In the genomic region with DNA sequence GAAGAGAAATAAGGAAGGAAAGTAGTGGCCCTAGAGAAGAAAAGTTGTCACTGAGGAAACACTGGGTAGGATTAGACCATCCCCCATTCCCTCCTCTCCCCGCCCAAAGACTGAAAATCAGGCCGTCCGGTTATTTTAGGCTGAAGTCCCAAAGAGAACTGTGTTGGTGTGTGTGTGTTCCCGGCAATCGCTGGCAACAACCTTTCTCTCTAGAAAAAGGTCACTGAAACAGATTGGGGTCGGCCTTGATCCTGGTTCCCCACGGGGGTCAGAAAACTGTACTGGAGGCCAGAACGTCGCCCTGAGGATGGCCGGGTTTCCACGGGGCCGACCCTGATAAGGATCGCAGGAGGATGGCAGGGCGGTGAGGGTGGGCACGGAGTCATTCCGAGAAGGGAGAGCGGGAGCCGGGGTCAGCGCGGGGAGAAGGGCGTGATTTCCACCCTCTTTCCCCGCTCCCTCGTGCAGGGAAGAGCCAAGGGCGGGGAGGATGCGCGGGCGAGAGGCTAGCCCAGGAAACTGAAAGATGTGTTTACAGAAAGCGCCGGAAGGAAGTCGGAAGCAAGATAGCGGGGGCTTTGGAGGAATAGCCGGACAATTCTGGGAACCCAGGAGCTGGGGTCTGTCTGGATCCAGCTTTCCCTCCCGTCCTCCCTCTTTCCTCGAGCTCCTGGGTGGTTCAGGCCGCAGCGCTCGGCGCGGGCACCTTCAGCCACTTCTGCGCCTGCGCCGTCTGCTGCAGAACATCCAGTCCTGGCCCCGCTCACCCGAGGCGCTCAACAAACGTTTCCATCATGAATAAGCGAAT, we compare ENCODE assay signal across 8 cellular contexts. TPM values are rescaled to one million over a fixed set of nuclear protein-coding genes. Genes with fewer than 3 reads are reported as not detected.
DNase-seq lines count a peak whose midpoint lies in the region; ATAC-seq and TF ChIP-seq lines count a peak whose summit lies in the region.

No MANE protein-coding gene starts in this region.

- H3K27ac ChIP-seq in coronary artery, result peak overlapping the region; percentile 73 to 83

- H3K4me3 Mint-ChIP-seq in progenitor cell of endocrine pancreas (ENCODE audit: low read depth), result no peak overlapping the region

- ATAC-seq in HG03521 (IDR thresholded peaks at IDR 0.05; ENCODE audit: unreplicated experiment), result peak; percentile 51

- no peaks in the 10 kb centered on the region for H3K27me3 ChIP-seq in mononuclear cell (ENCODE audit: insufficient read depth, low read length)

- H3K4me1 ChIP-seq in mononuclear cell (ENCODE audit: insufficient read depth, low read length), result peaks cover 28% of the 10 kb centered on the region

- no peaks in the 10 kb centered on the region for H3K9me3 ChIP-seq in mononuclear cell (ENCODE audit: low read depth, low read length)

- TF ChIP-seq CTCF in coronary artery (IDR thresholded peaks at IDR 0.05) (no peak), progenitor cell of endocrine pancreas (IDR thresholded peaks at IDR 0.05; ENCODE audit: unreplicated experiment) (no peak)

- peak; percentile 40 for DNase-seq in GM04504 (ENCODE audit: low read depth)
- DNase-seq in activated CD4-positive, alpha-beta T cell treated with anti-CD3 and anti-CD28 coated beads, Interleukin-2, amount 50 U/mL, for 24 hours (ENCODE audit: low read depth in 1 of 2, low spot score in 1 of 2), result peak; percentile 44 to 56
- peak; percentile 79 for DNase-seq in coronary artery (ENCODE audit: low spot score)
- peak; percentile 52 for DNase-seq in stimulated activated CD8-positive, alpha-beta memory T cell treated with anti-CD3 and anti-CD28 coated beads, Interleukin-4, amount 100 ng/mL, for 24 hours (ENCODE audit: low read depth)
- DNase-seq in progenitor cell of endocrine pancreas (ENCODE audit: low spot score, unreplicated experiment), result no peak
- DNase-seq in NCI-H345 treated with DMSO at 0.1 percent for 48 hours (lab: John Stamatoyannopoulos, UW; ENCODE audit: unreplicated experiment), result no peak

- H3K27me3 Mint-ChIP-seq in progenitor cell of endocrine pancreas, result no peaks in the 10 kb centered on the region

- H3K4me1 Mint-ChIP-seq in progenitor cell of endocrine pancreas (ENCODE audit: low read depth), result no peaks in the 10 kb centered on the region

- peaks cover 11% of the 10 kb centered on the region for H3K9me3 Mint-ChIP-seq in progenitor cell of endocrine pancreas (ENCODE audit: low read depth)

- H3K27ac Mint-ChIP-seq in progenitor cell of endocrine pancreas, result no peak overlapping the region

- H3K4me3 ChIP-seq in coronary artery (peak overlapping the region; percentile 71), mononuclear cell (ENCODE audit: low read length) (peak overlapping the region; percentile 56)

- H3K36me3 Mint-ChIP-seq in progenitor cell of endocrine pancreas (ENCODE audit: insufficient read depth), result no peaks in the 10 kb centered on the region

RNA-seq across cellular contexts. Expression of a gene that starts 25.3 kb away (rescaled TPM):
- total RNA-seq in mononuclear cell, result 33.6 TPM
- 53.6 and 54.2 TPM in 2 replicates for total RNA-seq in progenitor cell of endocrine pancreas

Comparison
In these comparisons a context has a peak if more than half of its experiments do, and no peak if none do; other contexts are left out.
1. DNase-seq: peak in GM04504 (single experiment), activated CD4-positive, alpha-beta T cell treated with anti-CD3 and anti-CD28 coated beads, Interleukin-2, amount 50 U/mL, for 24 hours (2 of 2), coronary artery (single experiment) and stimulated activated CD8-positive, alpha-beta memory T cell treated with anti-CD3 and anti-CD28 coated beads, Interleukin-4, amount 100 ng/mL, for 24 hours (single experiment); none in progenitor cell of endocrine pancreas (single experiment) and NCI-H345 treated with DMSO at 0.1 percent for 48 hours (single experiment).